ENCODE assay signal across 8 cellular contexts in the genomic region with DNA sequence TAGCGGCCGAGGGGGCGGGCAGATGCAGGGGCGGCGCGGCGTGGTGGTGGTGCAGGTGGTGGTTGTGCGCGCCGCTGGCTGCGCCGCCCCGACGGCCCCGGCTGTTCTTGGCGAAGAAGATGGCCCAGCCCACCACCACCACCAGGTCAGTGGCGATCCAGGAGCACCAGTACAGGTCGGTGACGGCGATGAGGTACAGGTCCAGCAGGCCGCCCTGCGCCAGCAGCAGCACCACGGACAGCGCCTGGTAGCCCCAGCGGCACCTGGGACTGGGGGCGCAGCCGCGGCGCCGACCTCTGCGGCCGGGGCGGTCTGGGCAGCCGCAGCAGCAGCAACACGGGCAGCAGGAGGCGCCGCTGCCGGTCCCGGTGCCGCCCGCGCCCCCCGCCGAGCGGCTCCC. TPM values are rescaled to one million over a fixed set of nuclear protein-coding genes. Genes with fewer than 3 reads are reported as not detected.
DNase-seq lines count a peak whose midpoint lies in the region; FAIRE-seq and TF ChIP-seq lines count a peak whose summit lies in the region.

No MANE protein-coding gene starts in this region.

- DNase-seq in AML-193 (lab: John Stamatoyannopoulos, UW): peak; percentile 27 to 32
- peak; percentile 23 for DNase-seq in KBM-7
- peak; percentile 23 for DNase-seq in activated T-cell treated with anti-CD3 and anti-CD28 coated beads for 24 hours (ENCODE audit: low read depth)
- peak; percentile 22 for DNase-seq in fibroblast of the aortic adventitia (ENCODE audit: low read depth)
- peak; percentile 88 for DNase-seq in osteocyte (ENCODE audit: extremely low spot score, unreplicated experiment)
- DNase-seq in D721Med (ENCODE audit: insufficient read length, low spot score): no peak
- DNase-seq in NCI-H128 (lab: John Stamatoyannopoulos, UW; ENCODE audit: unreplicated experiment): no peak
- no peak for DNase-seq in NCI-H1930 (lab: John Stamatoyannopoulos, UW)

- in situ Hi-C loops in KBM-7 (cut with MboI; ENCODE audit: low pct_unique_long_range_greater_than_20kb, low sequenced_read_pairs): no loop called here

- H3K27ac Mint-ChIP-seq in osteocyte (ENCODE audit: unreplicated experiment): no peak overlapping the region

- H3K36me3 Mint-ChIP-seq in osteocyte (ENCODE audit: unreplicated experiment): no peaks in the 10 kb centered on the region

- H3K4me1 Mint-ChIP-seq in osteocyte (ENCODE audit: unreplicated experiment): peaks cover 5% of the 10 kb centered on the region

- no peak for FAIRE-seq in D721Med (lab: Jason Lieb, UNC)

- H3K9me3 Mint-ChIP-seq in osteocyte (ENCODE audit: unreplicated experiment): no peaks in the 10 kb centered on the region

- no peak overlapping the region for H3K4me3 Mint-ChIP-seq in osteocyte (ENCODE audit: unreplicated experiment)

- peak overlapping the region; percentile 28 for H3K4me3 ChIP-seq in fibroblast of the aortic adventitia (ENCODE audit: low read depth, low read length)

- TF ChIP-seq CTCF in fibroblast of the aortic adventitia (IDR thresholded peaks at IDR 0.05; ENCODE audit: insufficient read depth, low read length): no peak
- no peak for TF ChIP-seq CTCF in osteocyte (IDR thresholded peaks at IDR 0.05)
- TF ChIP-seq CTCF in D721Med (IDR thresholded peaks at IDR 0.05; ENCODE audit: insufficient read depth, missing control alignments): no peak

- peaks cover 26% of the 10 kb centered on the region for H3K27me3 Mint-ChIP-seq in osteocyte (ENCODE audit: unreplicated experiment)

RNA-seq across cellular contexts. Expression of a gene that starts 0.9 kb away (rescaled TPM):
- total RNA-seq in fibroblast of the aortic adventitia (ENCODE audit: low replicate concordance): 0.09 and 0.16 TPM in 2 replicates
- 0.37 and 0.48 TPM in 2 replicates for total RNA-seq in osteocyte

RNA-seq across cellular contexts. Expression of a gene that starts 35.5 kb away (rescaled TPM):
- total RNA-seq in fibroblast of the aortic adventitia (ENCODE audit: low replicate concordance) (5.2 and 5.3 TPM in 2 replicates), osteocyte (12.1 and 15.5 TPM in 2 replicates)

RNA-seq across cellular contexts. Expression of a gene that starts 38.8 kb away (rescaled TPM):
- total RNA-seq in fibroblast of the aortic adventitia (ENCODE audit: low replicate concordance): 19.7 and 20.3 TPM in 2 replicates
- total RNA-seq in osteocyte: 30.7 and 31.4 TPM in 2 replicates

Comparison
In these comparisons a context has a peak if more than half of its experiments do, and no peak if none do; other contexts are left out.
1. DNase-seq: peak in AML-193 (2 of 2), KBM-7 (single experiment), activated T-cell treated with anti-CD3 and anti-CD28 coated beads for 24 hours (single experiment), fibroblast of the aortic adventitia (single experiment) and osteocyte (single experiment); none in D721Med (single experiment), NCI-H128 (single experiment) and NCI-H1930 (0 of 2).